Comparison of ENCODE assay signal across 12 cellular contexts in the genomic region with DNA sequence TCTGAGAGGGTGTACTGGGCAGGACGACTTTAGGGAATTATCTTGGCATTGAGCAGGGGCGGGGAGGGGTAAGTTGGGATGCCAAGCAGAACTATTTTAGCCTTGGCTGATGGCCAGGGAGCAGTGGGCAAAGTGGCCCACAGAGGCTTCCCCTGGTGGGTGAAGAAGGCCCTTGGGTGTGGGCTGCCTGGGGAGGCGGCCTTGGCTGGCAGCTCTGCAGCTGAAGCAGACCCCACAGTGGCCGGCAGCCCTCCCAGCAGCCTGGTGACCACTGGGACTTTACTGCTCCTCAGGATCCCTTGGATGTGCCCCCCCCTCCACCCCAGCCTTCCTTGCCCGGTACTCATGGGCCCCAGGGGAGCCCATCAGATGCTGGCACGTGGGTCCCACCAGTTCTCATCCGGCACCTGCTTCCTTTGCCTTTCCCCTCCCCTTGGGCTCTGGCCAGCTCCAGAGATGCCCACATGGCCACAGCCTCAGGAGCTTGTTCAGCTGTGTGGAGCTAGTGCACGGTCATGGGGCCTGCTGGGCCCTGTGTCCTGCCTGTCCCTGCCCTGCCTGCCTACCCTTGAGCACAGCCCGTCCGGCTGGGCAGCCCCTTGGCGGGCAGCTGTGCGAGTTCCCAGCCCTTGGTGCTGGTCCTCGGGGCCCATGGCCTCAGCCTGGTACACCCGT.
DNase-seq lines count a peak whose midpoint lies in the region; ATAC-seq and TF ChIP-seq lines count a peak whose summit lies in the region.
"Had no signal": no experiment of that assay in that cellular context is flagged by ENCODE, and none has a peak within 500 bp of the region (broad histone marks: within the 10 kb centered on the region; RNA-seq: fewer than 3 reads in every experiment).

No MANE protein-coding gene starts in this region.

- ATAC-seq in natural killer cell, result no peak
- no peak for ATAC-seq in gastrocnemius medialis
- ATAC-seq in HG03469 (IDR thresholded peaks at IDR 0.05; ENCODE audit: unreplicated experiment), result no peak
- ATAC-seq: activated naive CD8-positive, alpha-beta T cell treated with anti-CD3 and anti-CD28 coated beads, Interleukin-2, amount 50 U/mL, for 24 hours had no signal

- H3K9ac ChIP-seq in BLaER1 (peak overlapping the region; percentile 92), Loucy (ENCODE audit: low read depth, low read length, poor library complexity, severe bottlenecking) (peak overlapping the region; percentile 14)

- no peaks in the 10 kb centered on the region for H3K9me3 ChIP-seq in BLaER1
- H3K9me3 ChIP-seq in Loucy (ENCODE audit: insufficient read depth, low read depth, low read length), result no peaks in the 10 kb centered on the region
- H3K9me3 ChIP-seq in gastrocnemius medialis, result no peaks in the 10 kb centered on the region
- H3K9me3 ChIP-seq in stomach, result no peaks in the 10 kb centered on the region
- H3K9me3 ChIP-seq: lower lobe of right lung had no signal

- H3K9me2 ChIP-seq in Loucy (replicated peaks; ENCODE audit: low read depth, low read length), result no peaks in the 10 kb centered on the region

- no peaks in the 10 kb centered on the region for H3F3A ChIP-seq in Loucy (ENCODE audit: low read depth)

- H3K36me3 ChIP-seq in BLaER1 (no peaks in the 10 kb centered on the region), Loucy (ENCODE audit: insufficient read depth, low read length) (no peaks in the 10 kb centered on the region), gastrocnemius medialis (no peaks in the 10 kb centered on the region), stomach (no peaks in the 10 kb centered on the region)
- H3K36me3 ChIP-seq: lower lobe of right lung had no signal

- peaks cover 0 to 3% of the 10 kb centered on the region in 2 donors for H3K27me3 Mint-ChIP-seq in natural killer cell (ENCODE audit: low read depth in 2 of 2)

- TF ChIP-seq CTCF in Loucy (conservative IDR thresholded peaks at IDR 0.05; ENCODE audit: low read length) (no peak), natural killer cell (IDR thresholded peaks at IDR 0.05) (no peak), gastrocnemius medialis (IDR thresholded peaks at IDR 0.05 in 4 of 5, conservative IDR thresholded peaks at IDR 0.05 in 1 of 5) (no peak), stomach (IDR thresholded peaks at IDR 0.05) (no peak)

- H3K79me2 ChIP-seq in Loucy (ENCODE audit: insufficient read depth, low read length), result no peaks in the 10 kb centered on the region

- DNase-seq in cardiac septum (ENCODE audit: low spot score) (peak; percentile 77), natural killer cell (peak; percentile 4), NCI-H524 treated with DMSO at 0.1 percent for 48 hours (lab: John Stamatoyannopoulos, UW) (no peak), gastrocnemius medialis (no peak), stomach (no peak)
- DNase-seq: activated naive CD8-positive, alpha-beta T cell treated with anti-CD3 and anti-CD28 coated beads, Interleukin-2, amount 50 U/mL, for 24 hours; lower lobe of right lung; NCI-H1092 treated with DMSO at 0.1 percent for 48 hours; NCI-H345 had no signal

- H3K4me1 Mint-ChIP-seq in natural killer cell, result no peaks in the 10 kb centered on the region

- H3K4me2 ChIP-seq in BLaER1, result peak overlapping the region; percentile 98
- no peak overlapping the region for H3K4me2 ChIP-seq in Loucy (ENCODE audit: low read depth, low read length, poor library complexity, severe bottlenecking)

- no peak overlapping the region for H3K27ac Mint-ChIP-seq in natural killer cell
- H3K27ac Mint-ChIP-seq: activated naive CD8-positive, alpha-beta T cell treated with anti-CD3 and anti-CD28 coated beads, Interleukin-2, amount 50 U/mL, for 24 hours had no signal

- H3K4me3 ChIP-seq in BLaER1 (peak overlapping the region; percentile 74), Loucy (ENCODE audit: low read length, poor library complexity, severe bottlenecking) (no peak overlapping the region), gastrocnemius medialis (no peak overlapping the region), stomach (no peak overlapping the region)
- H3K4me3 ChIP-seq: lower lobe of right lung had no signal

- TF ChIP-seq EP300 in stomach (IDR thresholded peaks at IDR 0.05), result no peak

- no peaks in the 10 kb centered on the region for H3K9me3 Mint-ChIP-seq in natural killer cell
- H3K9me3 Mint-ChIP-seq: activated naive CD8-positive, alpha-beta T cell treated with anti-CD3 and anti-CD28 coated beads, Interleukin-2, amount 50 U/mL, for 24 hours had no signal

- H4K20me1 ChIP-seq in BLaER1, result peaks cover 9% of the 10 kb centered on the region; the same call in 1 of the 2 replicates
- no peaks in the 10 kb centered on the region for H4K20me1 ChIP-seq in Loucy (ENCODE audit: insufficient read depth, low read length, poor library complexity, severe bottlenecking)

- intact Hi-C loops in cardiac septum (cut with DNase I), result loop anchor here (2.0 to 5.0 kb wide), 2 partner anchors 26 to 59 kb away; no protein-coding TSS in a partner anchor
- intact Hi-C loops in natural killer cell (cut with micrococcal nuclease), result no loop called here
- intact Hi-C loops in gastrocnemius medialis (cut with DNase I; ENCODE audit: low total_unique reads), result no loop called here
- intact Hi-C loops in stomach (cut with DNase I; ENCODE audit: low total_unique reads), result no loop called here

- WGBS in stomach, 5 donors, result 77 to 87% (median 82%) methylated on average over 4 to 14 of the region's 14 CpGs

- H3K27ac ChIP-seq in BLaER1 (peak overlapping the region; percentile 98), gastrocnemius medialis (no peak overlapping the region), stomach (peak overlapping the region in 1 of 5 donors; percentile 28)
- H3K27ac ChIP-seq: lower lobe of right lung had no signal

- H3K27me3 ChIP-seq in BLaER1, result no peaks in the 10 kb centered on the region
- no peaks in the 10 kb centered on the region for H3K27me3 ChIP-seq in Loucy (ENCODE audit: insufficient read depth, low read length, poor library complexity, severe bottlenecking)
- H3K27me3 ChIP-seq in gastrocnemius medialis, result no peaks in the 10 kb centered on the region
- H3K27me3 ChIP-seq in stomach, result peaks cover 0 to 7% (median 0%) of the 10 kb centered on the region in 3 donors

- H3K36me3 Mint-ChIP-seq in natural killer cell, result no peaks in the 10 kb centered on the region

- TF ChIP-seq POLR2A in gastrocnemius medialis (IDR thresholded peaks at IDR 0.05) (no peak), stomach (IDR thresholded peaks at IDR 0.05) (no peak)

- H3K4me1 ChIP-seq in BLaER1 (peaks cover 100% of the 10 kb centered on the region), Loucy (ENCODE audit: insufficient read depth, low read length, poor library complexity, severe bottlenecking) (peaks cover 69% of the 10 kb centered on the region), gastrocnemius medialis (no peaks in the 10 kb centered on the region), stomach (peaks cover 16 to 23% (median 20%) of the 10 kb centered on the region in 4 donors)

- no peak overlapping the region for H3K4me3 Mint-ChIP-seq in natural killer cell
- H3K4me3 Mint-ChIP-seq: activated naive CD8-positive, alpha-beta T cell treated with anti-CD3 and anti-CD28 coated beads, Interleukin-2, amount 50 U/mL, for 24 hours had no signal

- in situ Hi-C loops in gastrocnemius medialis (cut with MboI; ENCODE audit: low sequenced_read_pairs in 4 of 4), result no loop called here

- H2AFZ ChIP-seq in Loucy (ENCODE audit: low read length), result no peak overlapping the region

Comparison
In these comparisons a context has a peak if more than half of its experiments do, and no peak if none do; other contexts are left out.
1. DNase-seq: peak in cardiac septum (single experiment) and natural killer cell (single experiment); none in NCI-H524 treated with DMSO at 0.1 percent for 48 hours (single experiment), gastrocnemius medialis (0 of 2) and stomach (single experiment).